ENCODE assay signal across 1 cellular context in the genomic region with DNA sequence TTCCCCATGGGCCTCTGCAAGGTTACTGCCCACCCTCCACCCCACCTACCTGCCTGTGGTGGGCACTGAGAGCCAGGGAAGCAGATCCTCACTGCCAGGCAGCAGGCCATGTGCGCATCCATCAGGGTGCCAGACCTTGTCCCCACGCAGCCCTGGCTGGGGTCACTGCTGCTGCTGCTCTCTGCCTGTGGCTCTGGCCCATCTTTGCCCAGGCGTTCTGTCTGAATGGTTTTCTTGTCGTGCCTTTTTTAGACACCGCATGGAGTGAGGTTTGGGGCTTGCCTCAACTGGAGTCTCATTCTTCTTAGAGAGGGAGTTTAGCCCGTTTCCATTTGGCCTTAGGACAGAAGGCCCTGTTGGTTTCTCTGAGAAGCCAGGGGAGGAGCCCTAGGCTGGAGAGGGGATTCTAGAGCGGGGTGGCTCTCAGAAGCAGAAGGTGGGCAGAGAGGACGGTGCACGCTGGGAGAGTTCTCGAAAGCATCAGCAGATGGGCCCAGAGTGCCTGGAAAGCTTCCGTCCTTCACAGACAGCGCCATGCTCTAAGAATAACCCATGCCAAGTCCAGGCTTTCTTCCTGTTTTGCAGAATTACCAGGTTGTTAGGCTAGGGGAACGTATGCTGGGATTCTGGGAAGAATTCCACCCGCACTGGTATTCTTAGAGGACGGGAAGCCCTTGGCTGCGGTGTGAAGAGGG.
TF ChIP-seq lines count a peak whose summit lies in the region.

No MANE protein-coding gene starts in this region.

TF ChIP-seq in HepG2, 621 proteins besides CTCF, POLR2A, EP300 and RAD21:
- TF ChIP-seq BRD4 (CRISPR knock-in tag; IDR thresholded peaks at IDR 0.05) (no peak), AGO2 (optimal IDR thresholded peaks at IDR 0.05; ENCODE audit: low read depth, low read length) (peak; percentile 21), ZSCAN21 (CRISPR knock-in tag; IDR thresholded peaks at IDR 0.05; ENCODE audit: borderline replicate concordance) (no peak)
